25 cellular contexts compared by ENCODE assay signal in the genomic region with DNA sequence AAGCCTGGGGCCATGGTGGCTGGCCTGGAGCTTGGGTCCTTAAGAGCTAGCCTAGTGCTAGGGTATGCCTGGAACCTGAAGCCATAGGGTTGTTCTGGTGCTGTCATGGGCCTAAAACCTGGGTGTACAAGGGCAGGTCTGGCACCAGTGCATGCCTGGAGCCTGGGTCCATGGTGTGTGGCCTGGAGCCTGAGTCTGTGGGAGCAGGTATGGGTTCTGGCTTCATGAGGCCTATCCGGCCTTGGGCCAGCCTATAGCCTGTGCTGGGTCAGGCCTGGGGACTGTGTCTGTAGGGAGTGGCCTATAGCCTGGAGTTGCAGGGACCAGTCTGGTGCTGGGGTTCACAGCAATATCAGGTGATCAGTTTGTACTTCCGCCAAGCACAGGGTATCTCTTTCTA.
"Had no signal": no experiment of that assay in that cellular context is flagged by ENCODE, and none has a peak within 500 bp of the region (broad histone marks: within the 10 kb centered on the region; RNA-seq: fewer than 3 reads in every experiment).

No MANE protein-coding gene starts in this region.

- ATAC-seq: activated T-cell treated with anti-CD3 and anti-CD28 coated beads, Interleukin-2, amount 50 U/mL, for 4 hours; SK-N-SH treated with all-trans-retinoic acid at 6 μM for 48 hours had no signal

- H3K27me3 ChIP-seq: breast epithelium, Peyer's patch, SJSA1 had no signal

- H3K4me1 ChIP-seq: breast epithelium, Peyer's patch, SJSA1 had no signal

- DNase-seq: activated CD4-positive, alpha-beta memory T cell treated with anti-CD3 and anti-CD28 coated beads for 36 hours; activated CD4-positive, alpha-beta T cell treated with anti-CD3 and anti-CD28 coated beads for 48 hours; activated CD4-positive, CD25-positive, alpha-beta regulatory T cell treated with anti-CD3 and anti-CD28 coated beads, Interleukin-2, amount 50 U/mL, for 72 hours; activated CD8-positive, alpha-beta memory T cell treated with anti-CD3 and anti-CD28 coated beads for 24 hours; activated effector memory CD4-positive, alpha-beta T cell treated with anti-CD3 and anti-CD28 coated beads, Interleukin-2, amount 50 U/mL, for 16 hours; activated naive CD4-positive, alpha-beta T cell treated with anti-CD3 and anti-CD28 coated beads, Interleukin-2, amount 10 ng/mL, durations not matched to agents 7 days and 5 days; activated naive CD8-positive, alpha-beta T cell treated with anti-CD3 and anti-CD28 coated beads for 36 hours; activated T-cell treated with anti-CD3 and anti-CD28 coated beads, Interleukin-2, amount 50 U/mL, for 4 hours; caudate nucleus; Kasumi-1; KBM-7; NCI-H1092; NCI-H1417; NCI-H2029; NCI-H345; NCI-H510A; NCI-H69; NK-92 treated with Interleukin-12 subunit alpha and Interleukin-12 subunit beta, amount 100 ng/mL, for 24 hours; Peyer's patch; SHP77; SW 1271 had no signal

- H3K36me3 ChIP-seq: breast epithelium, Peyer's patch, SJSA1 had no signal

- H3K27ac ChIP-seq: breast epithelium, Peyer's patch, RWPE1, SJSA1 had no signal

- H3K9me3 ChIP-seq: breast epithelium, Peyer's patch, SJSA1 had no signal

- H3K4me3 ChIP-seq: breast epithelium, Peyer's patch, SJSA1 had no signal
